In the genomic region with DNA sequence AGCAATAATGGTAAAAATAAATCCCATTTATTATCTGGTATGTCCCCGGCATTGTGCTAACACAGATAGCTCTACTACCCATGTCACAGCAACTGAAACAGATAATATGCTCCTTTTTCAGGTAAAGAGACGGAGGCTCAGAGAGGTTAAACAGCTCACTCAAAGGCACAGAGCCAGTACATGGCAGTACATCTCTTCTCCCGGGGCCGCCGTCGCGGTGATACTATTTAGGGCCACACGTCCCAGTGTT, we compare ENCODE assay signal across 1 cellular context.
A peak's percentile ranks its signal among the peaks of the same experiment; 100 is the strongest.
TF ChIP-seq lines count a peak whose summit lies in the region.

No MANE protein-coding gene starts in this region.

TF ChIP-seq in HepG2, 621 proteins besides CTCF, POLR2A, EP300 and RAD21 (continued from another document and continues in another):
- TF ChIP-seq, protein P1, sequence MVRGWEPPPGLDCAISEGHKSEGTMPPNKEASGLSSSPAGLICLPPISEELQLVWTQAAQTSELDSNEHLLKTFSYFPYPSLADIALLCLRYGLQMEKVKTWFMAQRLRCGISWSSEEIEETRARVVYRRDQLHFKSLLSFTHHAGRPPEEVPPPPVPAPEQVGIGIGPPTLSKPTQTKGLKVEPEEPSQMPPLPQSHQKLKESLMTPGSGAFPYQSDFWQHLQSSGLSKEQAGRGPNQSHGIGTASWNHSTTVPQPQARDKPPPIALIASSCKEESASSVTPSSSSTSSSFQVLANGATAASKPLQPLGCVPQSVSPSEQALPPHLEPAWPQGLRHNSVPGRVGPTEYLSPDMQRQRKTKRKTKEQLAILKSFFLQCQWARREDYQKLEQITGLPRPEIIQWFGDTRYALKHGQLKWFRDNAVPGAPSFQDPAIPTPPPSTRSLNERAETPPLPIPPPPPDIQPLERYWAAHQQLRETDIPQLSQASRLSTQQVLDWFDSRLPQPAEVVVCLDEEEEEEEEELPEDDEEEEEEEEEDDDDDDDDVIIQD (CRISPR knock-in tag; IDR thresholded peaks at IDR 0.05; ENCODE audit: low read depth) = no peak
- TF ChIP-seq, protein P2, sequence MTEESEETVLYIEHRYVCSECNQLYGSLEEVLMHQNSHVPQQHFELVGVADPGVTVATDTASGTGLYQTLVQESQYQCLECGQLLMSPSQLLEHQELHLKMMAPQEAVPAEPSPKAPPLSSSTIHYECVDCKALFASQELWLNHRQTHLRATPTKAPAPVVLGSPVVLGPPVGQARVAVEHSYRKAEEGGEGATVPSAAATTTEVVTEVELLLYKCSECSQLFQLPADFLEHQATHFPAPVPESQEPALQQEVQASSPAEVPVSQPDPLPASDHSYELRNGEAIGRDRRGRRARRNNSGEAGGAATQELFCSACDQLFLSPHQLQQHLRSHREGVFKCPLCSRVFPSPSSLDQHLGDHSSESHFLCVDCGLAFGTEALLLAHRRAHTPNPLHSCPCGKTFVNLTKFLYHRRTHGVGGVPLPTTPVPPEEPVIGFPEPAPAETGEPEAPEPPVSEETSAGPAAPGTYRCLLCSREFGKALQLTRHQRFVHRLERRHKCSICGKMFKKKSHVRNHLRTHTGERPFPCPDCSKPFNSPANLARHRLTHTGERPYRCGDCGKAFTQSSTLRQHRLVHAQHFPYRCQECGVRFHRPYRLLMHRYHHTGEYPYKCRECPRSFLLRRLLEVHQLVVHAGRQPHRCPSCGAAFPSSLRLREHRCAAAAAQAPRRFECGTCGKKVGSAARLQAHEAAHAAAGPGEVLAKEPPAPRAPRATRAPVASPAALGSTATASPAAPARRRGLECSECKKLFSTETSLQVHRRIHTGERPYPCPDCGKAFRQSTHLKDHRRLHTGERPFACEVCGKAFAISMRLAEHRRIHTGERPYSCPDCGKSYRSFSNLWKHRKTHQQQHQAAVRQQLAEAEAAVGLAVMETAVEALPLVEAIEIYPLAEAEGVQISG (CRISPR knock-in tag; IDR thresholded peaks at IDR 0.05) = no peak
- TF ChIP-seq FOXJ3 (CRISPR knock-in tag; IDR thresholded peaks at IDR 0.05; ENCODE audit: borderline replicate concordance) (0 out of 2 replicates have a peak, but pooled peaks have one; percentile 59), ZNF17 (CRISPR knock-in tag; IDR thresholded peaks at IDR 0.05) (no peak), ZNF124 (CRISPR knock-in tag; IDR thresholded peaks at IDR 0.05) (no peak; the same call in 1 of the 2 replicates), SRSF4 (IDR thresholded peaks at IDR 0.05; ENCODE audit: low read depth, low read length, poor library complexity, severe bottlenecking) (no peak), HDAC1 (CRISPR knock-in tag; IDR thresholded peaks at IDR 0.05) (no peak), TOPORS (CRISPR knock-in tag; IDR thresholded peaks at IDR 0.05) (no peak), ZKSCAN1 (IDR thresholded peaks at IDR 0.05; ENCODE audit: low read length) (no peak), ZNF616 (CRISPR knock-in tag; IDR thresholded peaks at IDR 0.05; ENCODE audit: low read depth) (no peak), ZBTB3 (CRISPR knock-in tag; IDR thresholded peaks at IDR 0.05; ENCODE audit: borderline replicate concordance, low read depth) (no peak), ZNF7 (CRISPR knock-in tag; IDR thresholded peaks at IDR 0.05) (no peak), DMAP1 (CRISPR knock-in tag; IDR thresholded peaks at IDR 0.05) (no peak), HDAC2 (CRISPR knock-in tag; IDR thresholded peaks at IDR 0.05) (no peak), CBX5 (CRISPR knock-in tag; IDR thresholded peaks at IDR 0.05; ENCODE audit: borderline replicate concordance) (no peak), ZNF446 (CRISPR knock-in tag; IDR thresholded peaks at IDR 0.05) (no peak), CHD2 (IDR thresholded peaks at IDR 0.05; ENCODE audit: low read depth, low read length) (no peak), ZNF549 (CRISPR knock-in tag; IDR thresholded peaks at IDR 0.05) (no peak), CREB1 (IDR thresholded peaks at IDR 0.05) (no peak), CREB1 (CRISPR knock-in tag; IDR thresholded peaks at IDR 0.05) (no peak; the same call in 1 of the 2 replicates), ZNF282 (IDR thresholded peaks at IDR 0.05; ENCODE audit: partially characterized antibody) (no peak), NRL (CRISPR knock-in tag; IDR thresholded peaks at IDR 0.05; ENCODE audit: borderline replicate concordance) (no peak), NBN (conservative IDR thresholded peaks at IDR 0.05) (no peak), MBD4 (IDR thresholded peaks at IDR 0.05; ENCODE audit: borderline replicate concordance, low read length) (no peak), ZC3H13 (CRISPR knock-in tag; IDR thresholded peaks at IDR 0.05) (0 out of 2 replicates have a peak, but pooled peaks have one; percentile 20), ZFP37 (CRISPR knock-in tag; IDR thresholded peaks at IDR 0.05; ENCODE audit: borderline replicate concordance) (no peak), SATB2 (CRISPR knock-in tag; IDR thresholded peaks at IDR 0.05) (0 out of 2 replicates have a peak, but pooled peaks have one; percentile 56), KAT8 (CRISPR knock-in tag; IDR thresholded peaks at IDR 0.05) (no peak), ARNT2 (CRISPR knock-in tag; IDR thresholded peaks at IDR 0.05; ENCODE audit: low read depth) (no peak), KLF12 (CRISPR knock-in tag; IDR thresholded peaks at IDR 0.05; ENCODE audit: borderline replicate concordance) (peak; percentile 57; the same call in 1 of the 2 replicates), SPEN (CRISPR knock-in tag; IDR thresholded peaks at IDR 0.05; ENCODE audit: low read depth) (no peak), IRX3 (CRISPR knock-in tag; IDR thresholded peaks at IDR 0.05; ENCODE audit: borderline replicate concordance, low read depth) (no peak), SALL1 (CRISPR knock-in tag; IDR thresholded peaks at IDR 0.05) (no peak), SNAI1 (CRISPR knock-in tag; IDR thresholded peaks at IDR 0.05; ENCODE audit: borderline replicate concordance) (no peak), ZNF441 (CRISPR knock-in tag; IDR thresholded peaks at IDR 0.05; ENCODE audit: borderline replicate concordance) (no peak), ZNF558 (CRISPR knock-in tag; IDR thresholded peaks at IDR 0.05; ENCODE audit: borderline replicate concordance) (0 out of 2 replicates have a peak, but pooled peaks have one; percentile 4), ZKSCAN5 (CRISPR knock-in tag; IDR thresholded peaks at IDR 0.05) (no peak), KLF11 (CRISPR knock-in tag; IDR thresholded peaks at IDR 0.05) (no peak), POLR2AphosphoS2 (IDR thresholded peaks at IDR 0.05; ENCODE audit: low read depth, low read length) (no peak), ZNF138 (CRISPR knock-in tag; IDR thresholded peaks at IDR 0.05; ENCODE audit: low read depth) (no peak; the same call in 1 of the 2 replicates), ZNF431 (CRISPR knock-in tag; IDR thresholded peaks at IDR 0.05; ENCODE audit: borderline replicate concordance, low read depth) (no peak), GLI4 (CRISPR knock-in tag; IDR thresholded peaks at IDR 0.05; ENCODE audit: borderline replicate concordance) (no peak), CREM (IDR thresholded peaks at IDR 0.05) (no peak), CREM (CRISPR knock-in tag; IDR thresholded peaks at IDR 0.05) (no peak), ZNF143 (CRISPR knock-in tag; IDR thresholded peaks at IDR 0.05) (0 out of 2 replicates have a peak, but pooled peaks have one; percentile 8), ZMYM3 (CRISPR knock-in tag; IDR thresholded peaks at IDR 0.05) (peak; percentile 98; the same call in 1 of the 2 replicates)
- TF ChIP-seq, protein P3, sequence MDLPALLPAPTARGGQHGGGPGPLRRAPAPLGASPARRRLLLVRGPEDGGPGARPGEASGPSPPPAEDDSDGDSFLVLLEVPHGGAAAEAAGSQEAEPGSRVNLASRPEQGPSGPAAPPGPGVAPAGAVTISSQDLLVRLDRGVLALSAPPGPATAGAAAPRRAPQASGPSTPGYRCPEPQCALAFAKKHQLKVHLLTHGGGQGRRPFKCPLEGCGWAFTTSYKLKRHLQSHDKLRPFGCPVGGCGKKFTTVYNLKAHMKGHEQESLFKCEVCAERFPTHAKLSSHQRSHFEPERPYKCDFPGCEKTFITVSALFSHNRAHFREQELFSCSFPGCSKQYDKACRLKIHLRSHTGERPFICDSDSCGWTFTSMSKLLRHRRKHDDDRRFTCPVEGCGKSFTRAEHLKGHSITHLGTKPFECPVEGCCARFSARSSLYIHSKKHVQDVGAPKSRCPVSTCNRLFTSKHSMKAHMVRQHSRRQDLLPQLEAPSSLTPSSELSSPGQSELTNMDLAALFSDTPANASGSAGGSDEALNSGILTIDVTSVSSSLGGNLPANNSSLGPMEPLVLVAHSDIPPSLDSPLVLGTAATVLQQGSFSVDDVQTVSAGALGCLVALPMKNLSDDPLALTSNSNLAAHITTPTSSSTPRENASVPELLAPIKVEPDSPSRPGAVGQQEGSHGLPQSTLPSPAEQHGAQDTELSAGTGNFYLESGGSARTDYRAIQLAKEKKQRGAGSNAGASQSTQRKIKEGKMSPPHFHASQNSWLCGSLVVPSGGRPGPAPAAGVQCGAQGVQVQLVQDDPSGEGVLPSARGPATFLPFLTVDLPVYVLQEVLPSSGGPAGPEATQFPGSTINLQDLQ (CRISPR knock-in tag; IDR thresholded peaks at IDR 0.05) = no peak
- TF ChIP-seq, protein P4, sequence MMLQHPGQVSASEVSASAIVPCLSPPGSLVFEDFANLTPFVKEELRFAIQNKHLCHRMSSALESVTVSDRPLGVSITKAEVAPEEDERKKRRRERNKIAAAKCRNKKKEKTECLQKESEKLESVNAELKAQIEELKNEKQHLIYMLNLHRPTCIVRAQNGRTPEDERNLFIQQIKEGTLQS (CRISPR knock-in tag; IDR thresholded peaks at IDR 0.05) = no peak
- TF ChIP-seq, protein P5, sequence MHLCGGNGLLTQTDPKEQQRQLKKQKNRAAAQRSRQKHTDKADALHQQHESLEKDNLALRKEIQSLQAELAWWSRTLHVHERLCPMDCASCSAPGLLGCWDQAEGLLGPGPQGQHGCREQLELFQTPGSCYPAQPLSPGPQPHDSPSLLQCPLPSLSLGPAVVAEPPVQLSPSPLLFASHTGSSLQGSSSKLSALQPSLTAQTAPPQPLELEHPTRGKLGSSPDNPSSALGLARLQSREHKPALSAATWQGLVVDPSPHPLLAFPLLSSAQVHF (CRISPR knock-in tag; IDR thresholded peaks at IDR 0.05) = no peak
- TF ChIP-seq, protein P6, sequence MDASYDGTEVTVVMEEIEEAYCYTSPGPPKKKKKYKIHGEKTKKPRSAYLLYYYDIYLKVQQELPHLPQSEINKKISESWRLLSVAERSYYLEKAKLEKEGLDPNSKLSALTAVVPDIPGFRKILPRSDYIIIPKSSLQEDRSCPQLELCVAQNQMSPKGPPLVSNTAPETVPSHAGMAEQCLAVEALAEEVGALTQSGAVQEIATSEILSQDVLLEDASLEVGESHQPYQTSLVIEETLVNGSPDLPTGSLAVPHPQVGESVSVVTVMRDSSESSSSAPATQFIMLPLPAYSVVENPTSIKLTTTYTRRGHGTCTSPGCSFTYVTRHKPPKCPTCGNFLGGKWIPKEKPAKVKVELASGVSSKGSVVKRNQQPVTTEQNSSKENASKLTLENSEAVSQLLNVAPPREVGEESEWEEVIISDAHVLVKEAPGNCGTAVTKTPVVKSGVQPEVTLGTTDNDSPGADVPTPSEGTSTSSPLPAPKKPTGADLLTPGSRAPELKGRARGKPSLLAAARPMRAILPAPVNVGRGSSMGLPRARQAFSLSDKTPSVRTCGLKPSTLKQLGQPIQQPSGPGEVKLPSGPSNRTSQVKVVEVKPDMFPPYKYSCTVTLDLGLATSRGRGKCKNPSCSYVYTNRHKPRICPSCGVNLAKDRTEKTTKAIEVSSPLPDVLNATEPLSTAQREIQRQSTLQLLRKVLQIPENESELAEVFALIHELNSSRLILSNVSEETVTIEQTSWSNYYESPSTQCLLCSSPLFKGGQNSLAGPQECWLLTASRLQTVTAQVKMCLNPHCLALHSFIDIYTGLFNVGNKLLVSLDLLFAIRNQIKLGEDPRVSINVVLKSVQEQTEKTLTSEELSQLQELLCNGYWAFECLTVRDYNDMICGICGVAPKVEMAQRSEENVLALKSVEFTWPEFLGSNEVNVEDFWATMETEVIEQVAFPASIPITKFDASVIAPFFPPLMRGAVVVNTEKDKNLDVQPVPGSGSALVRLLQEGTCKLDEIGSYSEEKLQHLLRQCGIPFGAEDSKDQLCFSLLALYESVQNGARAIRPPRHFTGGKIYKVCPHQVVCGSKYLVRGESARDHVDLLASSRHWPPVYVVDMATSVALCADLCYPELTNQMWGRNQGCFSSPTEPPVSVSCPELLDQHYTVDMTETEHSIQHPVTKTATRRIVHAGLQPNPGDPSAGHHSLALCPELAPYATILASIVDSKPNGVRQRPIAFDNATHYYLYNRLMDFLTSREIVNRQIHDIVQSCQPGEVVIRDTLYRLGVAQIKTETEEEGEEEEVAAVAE (CRISPR knock-in tag; IDR thresholded peaks at IDR 0.05; ENCODE audit: borderline replicate concordance) = no peak
- TF ChIP-seq, protein P7, sequence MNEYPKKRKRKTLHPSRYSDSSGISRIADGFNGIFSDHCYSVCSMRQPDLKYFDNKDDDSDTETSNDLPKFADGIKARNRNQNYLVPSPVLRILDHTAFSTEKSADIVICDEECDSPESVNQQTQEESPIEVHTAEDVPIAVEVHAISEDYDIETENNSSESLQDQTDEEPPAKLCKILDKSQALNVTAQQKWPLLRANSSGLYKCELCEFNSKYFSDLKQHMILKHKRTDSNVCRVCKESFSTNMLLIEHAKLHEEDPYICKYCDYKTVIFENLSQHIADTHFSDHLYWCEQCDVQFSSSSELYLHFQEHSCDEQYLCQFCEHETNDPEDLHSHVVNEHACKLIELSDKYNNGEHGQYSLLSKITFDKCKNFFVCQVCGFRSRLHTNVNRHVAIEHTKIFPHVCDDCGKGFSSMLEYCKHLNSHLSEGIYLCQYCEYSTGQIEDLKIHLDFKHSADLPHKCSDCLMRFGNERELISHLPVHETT (CRISPR knock-in tag; conservative IDR thresholded peaks at IDR 0.05) = no peak
- TF ChIP-seq, protein P8, sequence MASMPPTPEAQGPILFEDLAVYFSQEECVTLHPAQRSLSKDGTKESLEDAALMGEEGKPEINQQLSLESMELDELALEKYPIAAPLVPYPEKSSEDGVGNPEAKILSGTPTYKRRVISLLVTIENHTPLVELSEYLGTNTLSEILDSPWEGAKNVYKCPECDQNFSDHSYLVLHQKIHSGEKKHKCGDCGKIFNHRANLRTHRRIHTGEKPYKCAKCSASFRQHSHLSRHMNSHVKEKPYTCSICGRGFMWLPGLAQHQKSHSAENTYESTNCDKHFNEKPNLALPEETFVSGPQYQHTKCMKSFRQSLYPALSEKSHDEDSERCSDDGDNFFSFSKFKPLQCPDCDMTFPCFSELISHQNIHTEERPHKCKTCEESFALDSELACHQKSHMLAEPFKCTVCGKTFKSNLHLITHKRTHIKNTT (CRISPR knock-in tag; IDR thresholded peaks at IDR 0.05) = 0 out of 2 replicates have a peak, but pooled peaks have one; percentile 33
- TF ChIP-seq, protein P9, sequence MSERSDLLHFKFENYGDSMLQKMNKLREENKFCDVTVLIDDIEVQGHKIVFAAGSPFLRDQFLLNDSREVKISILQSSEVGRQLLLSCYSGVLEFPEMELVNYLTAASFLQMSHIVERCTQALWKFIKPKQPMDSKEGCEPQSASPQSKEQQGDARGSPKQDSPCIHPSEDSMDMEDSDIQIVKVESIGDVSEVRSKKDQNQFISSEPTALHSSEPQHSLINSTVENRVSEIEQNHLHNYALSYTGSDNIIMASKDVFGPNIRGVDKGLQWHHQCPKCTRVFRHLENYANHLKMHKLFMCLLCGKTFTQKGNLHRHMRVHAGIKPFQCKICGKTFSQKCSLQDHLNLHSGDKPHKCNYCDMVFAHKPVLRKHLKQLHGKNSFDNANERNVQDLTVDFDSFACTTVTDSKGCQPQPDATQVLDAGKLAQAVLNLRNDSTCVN (CRISPR knock-in tag; IDR thresholded peaks at IDR 0.05; ENCODE audit: borderline replicate concordance) = no peak
